Comparison of ENCODE assay signal across 1 cellular context in the genomic region with DNA sequence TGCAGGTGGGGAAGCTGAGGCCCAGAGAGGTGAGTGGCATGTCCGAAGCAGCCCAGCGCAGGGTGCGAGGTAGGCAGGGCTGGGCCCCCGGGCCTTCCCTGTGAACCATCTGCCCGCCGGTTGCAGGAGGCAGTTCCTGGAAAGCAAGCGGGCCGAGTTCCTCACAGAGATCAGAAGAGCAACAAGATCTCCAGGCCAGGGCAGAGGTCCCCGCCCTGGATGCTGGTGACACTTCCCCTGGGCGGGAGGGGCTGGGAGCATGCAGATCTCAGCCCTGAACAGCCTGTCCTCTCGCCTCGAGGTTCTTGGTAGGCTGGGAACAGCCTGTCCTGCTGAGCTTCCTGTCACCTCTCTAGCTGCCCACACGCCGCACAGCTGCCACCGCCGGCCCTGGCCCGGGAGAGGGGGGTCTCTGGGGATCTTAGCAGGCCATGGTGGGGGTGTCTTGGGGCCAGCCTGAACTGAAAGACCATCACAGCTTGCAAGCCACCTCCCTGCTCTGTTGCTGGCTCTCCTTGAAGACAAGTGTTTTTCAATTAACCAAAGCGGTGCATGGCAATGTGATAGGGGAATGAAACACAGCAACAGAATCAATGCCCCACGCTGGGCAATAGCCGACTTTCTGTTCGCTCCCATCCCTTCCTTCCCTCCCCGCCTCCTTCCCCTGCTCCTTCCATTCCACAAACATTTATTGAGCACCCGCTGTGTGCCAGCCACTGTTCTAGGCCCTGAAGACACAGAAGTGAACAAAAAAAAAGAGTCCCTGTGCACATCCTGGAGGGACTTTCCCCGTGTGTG.
A peak's percentile ranks its signal among the peaks of the same experiment; 100 is the strongest.
TF ChIP-seq lines count a peak whose summit lies in the region.

No MANE protein-coding gene starts in this region.

TF ChIP-seq in GM12878, 131 proteins besides CTCF, POLR2A, EP300 and RAD21:
- TF ChIP-seq BHLHE40 (IDR thresholded peaks at IDR 0.05; ENCODE audit: borderline replicate concordance in 1 of 2, low read depth in 2 of 2, low read length in 1 of 2): peak in 1 of 2 experiments; percentile 27; a peak in 1 of 4 replicates
- no peak for TF ChIP-seq IRF4 (IDR thresholded peaks at IDR 0.05; ENCODE audit: low read depth, low read length)
- TF ChIP-seq NBN (IDR thresholded peaks at IDR 0.05): peak; percentile 34; the same call in 1 of the 2 replicates
- peak; percentile 53 for TF ChIP-seq SPI1 (IDR thresholded peaks at IDR 0.05; ENCODE audit: borderline replicate concordance, insufficient read depth, low read depth, low read length)
- peak in 1 of 2 experiments; percentile 3; a peak in 1 of 4 replicates for TF ChIP-seq IKZF2 (IDR thresholded peaks at IDR 0.05)
- no peak for TF ChIP-seq RELA (IDR thresholded peaks at IDR 0.05; ENCODE audit: borderline replicate concordance, partially characterized antibody)
- TF ChIP-seq SREBF2 (IDR thresholded peaks at IDR 0.05; ENCODE audit: low read length): no peak
- TF ChIP-seq MEF2B (IDR thresholded peaks at IDR 0.05; ENCODE audit: partially characterized antibody, poor library complexity, severe bottlenecking): peak; percentile 60
- TF ChIP-seq, protein P1, sequence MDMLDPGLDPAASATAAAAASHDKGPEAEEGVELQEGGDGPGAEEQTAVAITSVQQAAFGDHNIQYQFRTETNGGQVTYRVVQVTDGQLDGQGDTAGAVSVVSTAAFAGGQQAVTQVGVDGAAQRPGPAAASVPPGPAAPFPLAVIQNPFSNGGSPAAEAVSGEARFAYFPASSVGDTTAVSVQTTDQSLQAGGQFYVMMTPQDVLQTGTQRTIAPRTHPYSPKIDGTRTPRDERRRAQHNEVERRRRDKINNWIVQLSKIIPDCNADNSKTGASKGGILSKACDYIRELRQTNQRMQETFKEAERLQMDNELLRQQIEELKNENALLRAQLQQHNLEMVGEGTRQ (IDR thresholded peaks at IDR 0.05; ENCODE audit: borderline replicate concordance, low read depth, low read length): no peak
- TF ChIP-seq HDAC2 (IDR thresholded peaks at IDR 0.05): no peak
- no peak for TF ChIP-seq IKZF1 (conservative IDR thresholded peaks at IDR 0.05)
- 0 out of 2 replicates have a peak, but pooled peaks have one; percentile 20 for TF ChIP-seq GATAD2B (conservative IDR thresholded peaks at IDR 0.05; ENCODE audit: low read depth)
- TF ChIP-seq TCF12 (IDR thresholded peaks at IDR 0.05; ENCODE audit: low read depth, low read length): peak; percentile 29; the same call in 1 of the 2 replicates
- peak; percentile 29; the same call in 1 of the 2 replicates for TF ChIP-seq NR2F1 (conservative IDR thresholded peaks at IDR 0.05)
- no peak for TF ChIP-seq ZBED1 (IDR thresholded peaks at IDR 0.05; ENCODE audit: borderline replicate concordance)
- peak; percentile 45; the same call in 1 of the 2 replicates for TF ChIP-seq DPF2 (IDR thresholded peaks at IDR 0.05)
- TF ChIP-seq ZNF384 (IDR thresholded peaks at IDR 0.05; ENCODE audit: borderline replicate concordance, low read depth, low read length): no peak; the same call in 1 of the 2 replicates
- no peak for TF ChIP-seq TAF1 (IDR thresholded peaks at IDR 0.05; ENCODE audit: borderline replicate concordance, low read depth, low read length)
- TF ChIP-seq PAX8 (IDR thresholded peaks at IDR 0.05): no peak
- peak; percentile 41; the same call in 1 of the 2 replicates for TF ChIP-seq CBFB (IDR thresholded peaks at IDR 0.05; ENCODE audit: low read depth)
- no peak for TF ChIP-seq NFYA (IDR thresholded peaks at IDR 0.05; ENCODE audit: borderline replicate concordance, low read depth, low read length)
- 0 out of 2 replicates have a peak, but pooled peaks have one; percentile 10 for TF ChIP-seq LARP7 (IDR thresholded peaks at IDR 0.05)
- TF ChIP-seq, protein P2, sequence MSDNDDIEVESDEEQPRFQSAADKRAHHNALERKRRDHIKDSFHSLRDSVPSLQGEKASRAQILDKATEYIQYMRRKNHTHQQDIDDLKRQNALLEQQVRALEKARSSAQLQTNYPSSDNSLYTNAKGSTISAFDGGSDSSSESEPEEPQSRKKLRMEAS (IDR thresholded peaks at IDR 0.05; ENCODE audit: low read depth, low read length): no peak
- no peak for TF ChIP-seq PML (IDR thresholded peaks at IDR 0.05; ENCODE audit: low read length)
- TF ChIP-seq ETV6 (conservative IDR thresholded peaks at IDR 0.05 in 1 of 2, IDR thresholded peaks at IDR 0.05 in 1 of 2; ENCODE audit: borderline replicate concordance in 1 of 2, low read depth in 1 of 2): no peak
- TF ChIP-seq, protein P3, sequence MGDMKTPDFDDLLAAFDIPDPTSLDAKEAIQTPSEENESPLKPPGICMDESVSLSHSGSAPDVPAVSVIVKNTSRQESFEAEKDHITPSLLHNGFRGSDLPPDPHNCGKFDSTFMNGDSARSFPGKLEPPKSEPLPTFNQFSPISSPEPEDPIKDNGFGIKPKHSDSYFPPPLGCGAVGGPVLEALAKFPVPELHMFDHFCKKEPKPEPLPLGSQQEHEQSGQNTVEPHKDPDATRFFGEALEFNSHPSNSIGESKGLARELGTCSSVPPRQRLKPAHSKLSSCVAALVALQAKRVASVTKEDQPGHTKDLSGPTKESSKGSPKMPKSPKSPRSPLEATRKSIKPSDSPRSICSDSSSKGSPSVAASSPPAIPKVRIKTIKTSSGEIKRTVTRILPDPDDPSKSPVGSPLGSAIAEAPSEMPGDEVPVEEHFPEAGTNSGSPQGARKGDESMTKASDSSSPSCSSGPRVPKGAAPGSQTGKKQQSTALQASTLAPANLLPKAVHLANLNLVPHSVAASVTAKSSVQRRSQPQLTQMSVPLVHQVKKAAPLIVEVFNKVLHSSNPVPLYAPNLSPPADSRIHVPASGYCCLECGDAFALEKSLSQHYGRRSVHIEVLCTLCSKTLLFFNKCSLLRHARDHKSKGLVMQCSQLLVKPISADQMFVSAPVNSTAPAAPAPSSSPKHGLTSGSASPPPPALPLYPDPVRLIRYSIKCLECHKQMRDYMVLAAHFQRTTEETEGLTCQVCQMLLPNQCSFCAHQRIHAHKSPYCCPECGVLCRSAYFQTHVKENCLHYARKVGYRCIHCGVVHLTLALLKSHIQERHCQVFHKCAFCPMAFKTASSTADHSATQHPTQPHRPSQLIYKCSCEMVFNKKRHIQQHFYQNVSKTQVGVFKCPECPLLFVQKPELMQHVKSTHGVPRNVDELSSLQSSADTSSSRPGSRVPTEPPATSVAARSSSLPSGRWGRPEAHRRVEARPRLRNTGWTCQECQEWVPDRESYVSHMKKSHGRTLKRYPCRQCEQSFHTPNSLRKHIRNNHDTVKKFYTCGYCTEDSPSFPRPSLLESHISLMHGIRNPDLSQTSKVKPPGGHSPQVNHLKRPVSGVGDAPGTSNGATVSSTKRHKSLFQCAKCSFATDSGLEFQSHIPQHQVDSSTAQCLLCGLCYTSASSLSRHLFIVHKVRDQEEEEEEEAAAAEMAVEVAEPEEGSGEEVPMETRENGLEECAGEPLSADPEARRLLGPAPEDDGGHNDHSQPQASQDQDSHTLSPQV (IDR thresholded peaks at IDR 0.05): 0 out of 2 replicates have a peak, but pooled peaks have one; percentile 38
- TF ChIP-seq ESRRA (IDR thresholded peaks at IDR 0.05; ENCODE audit: low read length): no peak
- peak; percentile 46; the same call in 1 of the 2 replicates for TF ChIP-seq RFX5 (IDR thresholded peaks at IDR 0.05; ENCODE audit: low read depth, low read length)
- no peak for TF ChIP-seq ZNF622 (IDR thresholded peaks at IDR 0.05)
- TF ChIP-seq TCF3 (IDR thresholded peaks at IDR 0.05; ENCODE audit: borderline replicate concordance, insufficient read depth, low read depth, low read length): peak; percentile 61; the same call in 1 of the 2 replicates
- TF ChIP-seq PBX3 (IDR thresholded peaks at IDR 0.05; ENCODE audit: insufficient replicate concordance, low read depth, low read length): no peak
- no peak for TF ChIP-seq IRF3 (IDR thresholded peaks at IDR 0.05)
- no peak for TF ChIP-seq SIX5 (IDR thresholded peaks at IDR 0.05; ENCODE audit: low read depth, low read length, severe bottlenecking)
- TF ChIP-seq, protein P4, sequence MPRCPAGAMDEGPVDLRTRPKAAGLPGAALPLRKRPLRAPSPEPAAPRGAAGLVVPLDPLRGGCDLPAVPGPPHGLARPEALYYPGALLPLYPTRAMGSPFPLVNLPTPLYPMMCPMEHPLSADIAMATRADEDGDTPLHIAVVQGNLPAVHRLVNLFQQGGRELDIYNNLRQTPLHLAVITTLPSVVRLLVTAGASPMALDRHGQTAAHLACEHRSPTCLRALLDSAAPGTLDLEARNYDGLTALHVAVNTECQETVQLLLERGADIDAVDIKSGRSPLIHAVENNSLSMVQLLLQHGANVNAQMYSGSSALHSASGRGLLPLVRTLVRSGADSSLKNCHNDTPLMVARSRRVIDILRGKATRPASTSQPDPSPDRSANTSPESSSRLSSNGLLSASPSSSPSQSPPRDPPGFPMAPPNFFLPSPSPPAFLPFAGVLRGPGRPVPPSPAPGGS (IDR thresholded peaks at IDR 0.05; ENCODE audit: borderline replicate concordance, insufficient read depth, low read depth, low read length, poor library complexity, severe bottlenecking): peak; percentile 28
- TF ChIP-seq HCFC1 (IDR thresholded peaks at IDR 0.05; ENCODE audit: low read length): no peak
- TF ChIP-seq ZNF687 (IDR thresholded peaks at IDR 0.05): peak; percentile 93
- no peak for TF ChIP-seq CREM (IDR thresholded peaks at IDR 0.05; ENCODE audit: low read depth)
- TF ChIP-seq, protein P5, sequence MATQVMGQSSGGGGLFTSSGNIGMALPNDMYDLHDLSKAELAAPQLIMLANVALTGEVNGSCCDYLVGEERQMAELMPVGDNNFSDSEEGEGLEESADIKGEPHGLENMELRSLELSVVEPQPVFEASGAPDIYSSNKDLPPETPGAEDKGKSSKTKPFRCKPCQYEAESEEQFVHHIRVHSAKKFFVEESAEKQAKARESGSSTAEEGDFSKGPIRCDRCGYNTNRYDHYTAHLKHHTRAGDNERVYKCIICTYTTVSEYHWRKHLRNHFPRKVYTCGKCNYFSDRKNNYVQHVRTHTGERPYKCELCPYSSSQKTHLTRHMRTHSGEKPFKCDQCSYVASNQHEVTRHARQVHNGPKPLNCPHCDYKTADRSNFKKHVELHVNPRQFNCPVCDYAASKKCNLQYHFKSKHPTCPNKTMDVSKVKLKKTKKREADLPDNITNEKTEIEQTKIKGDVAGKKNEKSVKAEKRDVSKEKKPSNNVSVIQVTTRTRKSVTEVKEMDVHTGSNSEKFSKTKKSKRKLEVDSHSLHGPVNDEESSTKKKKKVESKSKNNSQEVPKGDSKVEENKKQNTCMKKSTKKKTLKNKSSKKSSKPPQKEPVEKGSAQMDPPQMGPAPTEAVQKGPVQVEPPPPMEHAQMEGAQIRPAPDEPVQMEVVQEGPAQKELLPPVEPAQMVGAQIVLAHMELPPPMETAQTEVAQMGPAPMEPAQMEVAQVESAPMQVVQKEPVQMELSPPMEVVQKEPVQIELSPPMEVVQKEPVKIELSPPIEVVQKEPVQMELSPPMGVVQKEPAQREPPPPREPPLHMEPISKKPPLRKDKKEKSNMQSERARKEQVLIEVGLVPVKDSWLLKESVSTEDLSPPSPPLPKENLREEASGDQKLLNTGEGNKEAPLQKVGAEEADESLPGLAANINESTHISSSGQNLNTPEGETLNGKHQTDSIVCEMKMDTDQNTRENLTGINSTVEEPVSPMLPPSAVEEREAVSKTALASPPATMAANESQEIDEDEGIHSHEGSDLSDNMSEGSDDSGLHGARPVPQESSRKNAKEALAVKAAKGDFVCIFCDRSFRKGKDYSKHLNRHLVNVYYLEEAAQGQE (IDR thresholded peaks at IDR 0.05; ENCODE audit: low read depth, low read length): no peak
